ENCODE assay signal across 8 cellular contexts in the genomic region with DNA sequence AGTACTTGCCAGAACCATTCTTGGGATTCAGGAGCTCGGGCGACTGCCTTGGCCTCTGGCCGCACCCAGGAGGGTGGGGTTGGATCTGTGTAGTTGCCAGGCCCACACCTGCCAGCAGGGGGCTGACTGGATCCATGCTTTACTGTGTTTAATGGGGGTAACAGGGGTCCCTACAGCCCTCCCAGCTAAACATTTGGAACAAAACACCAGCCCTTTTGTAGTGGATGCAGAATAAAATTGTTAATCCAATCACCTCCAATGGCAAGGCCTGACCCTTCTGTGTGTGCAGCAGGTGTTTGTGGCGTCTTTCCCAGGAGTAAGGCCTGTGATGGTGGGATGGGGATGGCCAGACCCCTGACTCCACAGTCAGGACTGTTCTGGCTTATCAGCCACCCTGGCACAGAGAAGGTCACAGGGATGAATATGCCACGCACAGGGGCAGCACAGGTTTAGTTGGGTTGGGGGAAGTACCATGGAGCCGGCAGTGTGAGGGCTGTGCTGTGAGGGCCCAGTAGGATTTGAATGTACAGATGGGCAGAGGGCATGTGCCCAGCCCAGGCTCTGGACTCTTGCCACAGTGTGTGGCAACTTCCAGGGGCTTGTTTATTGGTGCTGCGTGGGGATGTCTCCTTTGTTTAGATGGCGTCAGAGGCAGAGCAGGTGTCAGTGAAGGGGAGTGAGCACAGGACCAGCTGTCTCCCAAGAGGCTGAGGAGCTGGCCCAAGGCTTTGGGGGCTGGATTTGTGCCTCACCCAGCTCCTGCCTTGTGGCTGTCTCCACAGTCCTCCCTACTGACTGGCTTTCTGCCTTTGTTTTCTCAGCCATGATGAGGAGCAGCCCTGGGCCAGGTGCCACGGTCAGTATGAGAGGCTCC. TPM values are rescaled to one million over a fixed set of nuclear protein-coding genes. Genes with fewer than 3 reads are reported as not detected.
DNase-seq lines count a peak whose midpoint lies in the region; ATAC-seq, FAIRE-seq and TF ChIP-seq lines count a peak whose summit lies in the region.

No MANE protein-coding gene starts in this region.

- FAIRE-seq in astrocyte (lab: Jason Lieb, UNC) = no peak

- H2AFZ ChIP-seq in astrocyte (ENCODE audit: low read depth, low read length) = no peak overlapping the region
- no peak overlapping the region for H2AFZ ChIP-seq in hepatocyte

- H4K20me1 ChIP-seq in astrocyte (ENCODE audit: insufficient read depth, low read length) (peaks cover 38% of the 10 kb centered on the region), hepatocyte (ENCODE audit: insufficient read depth, poor library complexity, severe bottlenecking) (no peaks in the 10 kb centered on the region)

- H3K27me3 ChIP-seq in astrocyte (ENCODE audit: insufficient read depth, low read length) = no peaks in the 10 kb centered on the region
- no peaks in the 10 kb centered on the region for H3K27me3 ChIP-seq in hepatocyte
- H3K27me3 ChIP-seq in gastrocnemius medialis = no peaks in the 10 kb centered on the region

- no peaks in the 10 kb centered on the region for H3K27me3 Mint-ChIP-seq in astrocyte (ENCODE audit: low read depth, unreplicated experiment)

- H3K9me2 ChIP-seq in hepatocyte (replicated peaks; ENCODE audit: insufficient read depth) = no peaks in the 10 kb centered on the region

- in situ Hi-C loops in gastrocnemius medialis (cut with MboI; ENCODE audit: low sequenced_read_pairs in 4 of 4) = no loop called here

- TF ChIP-seq CTCF in AG10803 (conservative IDR thresholded peaks at IDR 0.05; ENCODE audit: low read length) (peak; percentile 60), GM20000 (IDR thresholded peaks at IDR 0.05; ENCODE audit: extremely low read depth, missing control alignments) (peak; percentile 59), RWPE1 (conservative IDR thresholded peaks at IDR 0.05; ENCODE audit: low read depth) (peak; percentile 78), astrocyte (IDR thresholded peaks at IDR 0.05; ENCODE audit: insufficient read depth, low read depth, low read length) (peak; percentile 74), hepatocyte (IDR thresholded peaks at IDR 0.05; ENCODE audit: poor library complexity) (peak; percentile 65), gastrocnemius medialis (IDR thresholded peaks at IDR 0.05 in 4 of 5, conservative IDR thresholded peaks at IDR 0.05 in 1 of 5) (peak; percentile 62 to 86 (median 71))

- H3K36me3 Mint-ChIP-seq in astrocyte (ENCODE audit: low read depth, unreplicated experiment) = peaks cover 20% of the 10 kb centered on the region

- intact Hi-C loops in gastrocnemius medialis (cut with DNase I; ENCODE audit: low total_unique reads) = loop anchor here (1.0 to 10.0 kb wide), 5 partner anchors 15 to 229 kb away; a partner anchor contains a TSS

- no peaks in the 10 kb centered on the region for H3K9me3 ChIP-seq in astrocyte (ENCODE audit: insufficient read depth, low read depth, low read length)
- H3K9me3 ChIP-seq in hepatocyte (ENCODE audit: low read depth) = no peaks in the 10 kb centered on the region
- no peaks in the 10 kb centered on the region for H3K9me3 ChIP-seq in gastrocnemius medialis

- CTCF ChIA-PET in RWPE1 (lab: Yijun Ruan, JAX) = interaction anchor here (0.6 to 1.1 kb wide), 3 partner anchors 12 to 119 kb away, joined by 3 to 4 read pairs (median 4); no protein-coding TSS in a partner anchor

- no peaks in the 10 kb centered on the region for H3K9me3 Mint-ChIP-seq in astrocyte (ENCODE audit: unreplicated experiment)

- POLR2A ChIA-PET in RWPE1 (lab: Yijun Ruan, JAX; ENCODE audit: low non-redundant PET) = no interaction called here

- DNase-seq in AG10803 (ENCODE audit: low read depth) (peak; percentile 23), GM20000 (ENCODE audit: low spot score) (peak; percentile 67), RWPE1 (ENCODE audit: low spot score) (peak; percentile 34), astrocyte (ENCODE audit: low read depth) (no peak), hepatocyte (ENCODE audit: low spot score) (peak; percentile 63), gastrocnemius medialis (peak; percentile 92 to 98), SW480 (ENCODE audit: low spot score) (no peak)

- no peak overlapping the region for H3K9ac ChIP-seq in astrocyte (ENCODE audit: low read length)

- no peak overlapping the region for H3K4me2 ChIP-seq in astrocyte (ENCODE audit: low read length)
- no peak overlapping the region for H3K4me2 ChIP-seq in hepatocyte

- H3K36me3 ChIP-seq in astrocyte (ENCODE audit: insufficient read depth, low read length) (peaks cover 20% of the 10 kb centered on the region), hepatocyte (replicated peaks; ENCODE audit: insufficient read depth, low read depth) (no peaks in the 10 kb centered on the region), gastrocnemius medialis (peaks cover 1 to 60% of the 10 kb centered on the region in 2 donors)

- H3K27ac ChIP-seq in RWPE1 (peak overlapping the region; percentile 73), astrocyte (ENCODE audit: low read depth, low read length) (no peak overlapping the region), hepatocyte (peak overlapping the region; percentile 81), gastrocnemius medialis (peak overlapping the region; percentile 83 to 92 (median 88))

- peaks cover 3% of the 10 kb centered on the region for H3K4me1 ChIP-seq in astrocyte (ENCODE audit: insufficient read depth, low read length)
- H3K4me1 ChIP-seq in hepatocyte (ENCODE audit: insufficient read depth) = no peaks in the 10 kb centered on the region
- H3K4me1 ChIP-seq in gastrocnemius medialis = peaks cover 38% of the 10 kb centered on the region in 2 donors

- peak; percentile 81 to 87 for ATAC-seq in gastrocnemius medialis
- ATAC-seq in HG02571 (IDR thresholded peaks at IDR 0.05; ENCODE audit: unreplicated experiment) = no peak

- H3K4me1 Mint-ChIP-seq in astrocyte (ENCODE audit: low read depth, unreplicated experiment) = peaks cover 7% of the 10 kb centered on the region

- H3K79me2 ChIP-seq in astrocyte (ENCODE audit: insufficient read depth, low read length) (no peaks in the 10 kb centered on the region), hepatocyte (no peaks in the 10 kb centered on the region)

- 72% methylated on average over 9 of the region's 9 CpGs for WGBS in hepatocyte (ENCODE audit: low lambda C conversion rate, missing lambda C conversion rate)

- H3K4me3 ChIP-seq in AG10803 (ENCODE audit: low read length) (no peak overlapping the region), astrocyte (ENCODE audit: insufficient read depth, low read depth, low read length) (no peak overlapping the region), hepatocyte (no peak overlapping the region), gastrocnemius medialis (no peak overlapping the region)

- no peak overlapping the region for H3K4me3 Mint-ChIP-seq in astrocyte (ENCODE audit: unreplicated experiment)

- H3K27ac Mint-ChIP-seq in astrocyte (ENCODE audit: unreplicated experiment) = peak overlapping the region; percentile 18

- peak; percentile 30 to 48 for TF ChIP-seq POLR2A in gastrocnemius medialis (IDR thresholded peaks at IDR 0.05)

RNA-seq across cellular contexts. Expression of a gene that starts 22.2 kb away (rescaled TPM):
- total RNA-seq in astrocyte = 46.5 and 51.0 TPM in 2 replicates
- total RNA-seq in hepatocyte = 52.4 and 56.1 TPM in 2 replicates
- polyA plus RNA-seq in hepatocyte = 55.9 and 70.8 TPM in 2 replicates
- 100 to 1,000 TPM; 177 to 423 (median 312) TPM for total RNA-seq in gastrocnemius medialis

RNA-seq across cellular contexts. Expression of a gene that starts 27.8 kb away (rescaled TPM):
- total RNA-seq in astrocyte (49.8 and 59.8 TPM in 2 replicates), hepatocyte (26.0 and 36.8 TPM in 2 replicates), gastrocnemius medialis (100 to 1,000 TPM in 1 of 4 donors, 10 to 100 TPM in 3; 27.7 to 124 (median 36.0) TPM)
- polyA plus RNA-seq in hepatocyte = 28.6 and 30.8 TPM in 2 replicates

RNA-seq across cellular contexts. Expression of a gene that starts 32.8 kb away (rescaled TPM):
- 45.6 and 48.0 TPM in 2 replicates for total RNA-seq in astrocyte
- 76.0 and 104 TPM in 2 replicates for total RNA-seq in hepatocyte
- polyA plus RNA-seq in hepatocyte = 15.8 and 18.6 TPM in 2 replicates
- total RNA-seq in gastrocnemius medialis = 10 to 100 TPM; 25.1 to 50.5 (median 42.4) TPM

RNA-seq across cellular contexts. Expression of a gene that starts 51.8 kb away (rescaled TPM):
- 75.9 and 77.8 TPM in 2 replicates for total RNA-seq in astrocyte
- 57.7 and 76.3 TPM in 2 replicates for total RNA-seq in hepatocyte
- 70.6 and 80.3 TPM in 2 replicates for polyA plus RNA-seq in hepatocyte
- total RNA-seq in gastrocnemius medialis = 10 to 100 TPM; 37.1 to 47.1 (median 46.3) TPM

Comparison
In these comparisons a context has a peak if more than half of its experiments do, and no peak if none do; other contexts are left out.
1. DNase-seq: peak in AG10803 (single experiment), GM20000 (single experiment), RWPE1 (single experiment), hepatocyte (single experiment) and gastrocnemius medialis (2 of 2); none in astrocyte (single experiment) and SW480 (single experiment).
2. Peak in every context shown above with its lines, with median percentiles within 50 percentile points of each other: CTCF ChIP-seq.